8 cellular contexts compared by ENCODE assay signal in genomic region chr17:49414271-49414621, GRCh38. TPM values are rescaled to one million over a fixed set of nuclear protein-coding genes. Genes with fewer than 3 reads are reported as not detected.
A peak's percentile ranks its signal among the peaks of the same experiment; 100 is the strongest.
DNase-seq lines count a peak whose midpoint lies in the region; ATAC-seq and TF ChIP-seq lines count a peak whose summit lies in the region.

No MANE protein-coding gene starts in this region.

- H3K9ac ChIP-seq in OCI-LY1 (ENCODE audit: low read length), result peak overlapping the region; percentile 76
- peak overlapping the region; percentile 75 for H3K9ac ChIP-seq in trophoblast cell (ENCODE audit: low read length)

- H4K20me1 ChIP-seq in OCI-LY1 (ENCODE audit: insufficient read depth, low read length), result no peaks in the 10 kb centered on the region

- no peaks in the 10 kb centered on the region for H3K27me3 ChIP-seq in OCI-LY1 (ENCODE audit: insufficient read depth, low read length)
- no peaks in the 10 kb centered on the region for H3K27me3 ChIP-seq in trophoblast cell (ENCODE audit: insufficient read depth, low read length)

- H2AFZ ChIP-seq in OCI-LY1 (ENCODE audit: low read length) (no peak overlapping the region), trophoblast cell (ENCODE audit: insufficient read depth, low read length, poor library complexity) (peak overlapping the region; percentile 64)

- no peak overlapping the region for H2AK5ac ChIP-seq in trophoblast cell (ENCODE audit: low read length)

- no peak overlapping the region for H3K27ac ChIP-seq in OCI-LY1 (ENCODE audit: low read depth, low read length, poor library complexity, severe bottlenecking)
- H3K27ac ChIP-seq in trophoblast cell (ENCODE audit: low read depth, low read length), result no peak overlapping the region

- peak overlapping the region; percentile 34 for H3K4ac ChIP-seq in trophoblast cell (ENCODE audit: low read depth, low read length)

- H3K79me2 ChIP-seq in OCI-LY1 (ENCODE audit: insufficient read depth, low read length) (peaks cover 8% of the 10 kb centered on the region; the same call in 1 of the 2 replicates), trophoblast cell (ENCODE audit: control insufficient read depth, insufficient read depth, low read length, poor library complexity) (peaks cover 2% of the 10 kb centered on the region)

- H4K91ac ChIP-seq in trophoblast cell (ENCODE audit: low read depth, low read length), result peak overlapping the region; percentile 46

- peak overlapping the region; percentile 90 for H4K8ac ChIP-seq in trophoblast cell (ENCODE audit: low read depth, low read length)

- no peaks in the 10 kb centered on the region for H3F3A ChIP-seq in OCI-LY1 (ENCODE audit: insufficient read depth, low read length)

- peak; percentile 22 for ATAC-seq in esophagus mucosa

- H3K36me3 ChIP-seq in OCI-LY1 (ENCODE audit: insufficient read depth, low read length), result peaks cover 39% of the 10 kb centered on the region
- peaks cover 16 to 32% of the 10 kb centered on the region in 2 experiments for H3K36me3 ChIP-seq in trophoblast cell (ENCODE audit: control insufficient read depth in 1 of 2, insufficient read depth in 2 of 2, low read length in 2 of 2)

- peak overlapping the region; percentile 81 for H3K4me2 ChIP-seq in OCI-LY1 (ENCODE audit: low read length)
- H3K4me2 ChIP-seq in trophoblast cell (ENCODE audit: low read length), result peak overlapping the region; percentile 84

- H3K23ac ChIP-seq in trophoblast cell (ENCODE audit: low read length), result no peak overlapping the region

- in situ Hi-C loops in KBM-7 (cut with MboI; ENCODE audit: low pct_unique_long_range_greater_than_20kb, low sequenced_read_pairs), result no loop called here

- peak; percentile 32 for DNase-seq in ELR (ENCODE audit: low read depth)
- DNase-seq in trophoblast cell, result peak in 1 of 2 donors; percentile 19
- no peak for DNase-seq in KBM-7
- no peak for DNase-seq in activated gamma-delta T cell (lab: John Stamatoyannopoulos, UW)
- no peak for DNase-seq in activated CD4-positive, alpha-beta T cell treated with anti-CD3 and anti-CD28 coated beads for 4 hours
- no peak for DNase-seq in Ammon's horn (ENCODE audit: low spot score)

- no peak overlapping the region for H2BK5ac ChIP-seq in trophoblast cell (ENCODE audit: low read depth, low read length, poor library complexity)

- H3K4me3 ChIP-seq in OCI-LY1 (ENCODE audit: low read depth, low read length, poor library complexity, severe bottlenecking) (peak overlapping the region; percentile 78), trophoblast cell (ENCODE audit: low read depth, low read length) (peak overlapping the region; percentile 88)

- H3K9me2 ChIP-seq in OCI-LY1 (ENCODE audit: low read depth, low read length), result no peaks in the 10 kb centered on the region

- H2BK120ac ChIP-seq in trophoblast cell (ENCODE audit: insufficient read depth, low read length, poor library complexity), result no peak overlapping the region

- H3K4me1 ChIP-seq in OCI-LY1 (ENCODE audit: insufficient read depth, low read length, severe bottlenecking) (peaks cover 15% of the 10 kb centered on the region), trophoblast cell (ENCODE audit: control insufficient read depth in 1 of 2, insufficient read depth in 2 of 2, low read length in 2 of 2) (peaks cover 2 to 4% of the 10 kb centered on the region in 2 experiments)

- H3K18ac ChIP-seq in trophoblast cell (ENCODE audit: low read length), result no peak overlapping the region

- no peaks in the 10 kb centered on the region for H3K9me3 ChIP-seq in OCI-LY1 (ENCODE audit: low read length)
- no peaks in the 10 kb centered on the region for H3K9me3 ChIP-seq in trophoblast cell (ENCODE audit: insufficient read depth, low read depth, low read length)

- H3K79me1 ChIP-seq in trophoblast cell (ENCODE audit: low read length), result no peaks in the 10 kb centered on the region

- WGBS in trophoblast cell (ENCODE audit: extremely low coverage, insufficient coverage, insufficient read length), result no CpG with 5 or more reads among the region's 10 CpGs

- H3K14ac ChIP-seq in trophoblast cell (ENCODE audit: low read length), result no peak overlapping the region

- H4K12ac ChIP-seq in trophoblast cell (ENCODE audit: low read depth, low read length), result no peak overlapping the region

- H2BK12ac ChIP-seq in trophoblast cell (ENCODE audit: low read length), result no peak overlapping the region

- TF ChIP-seq CTCF in OCI-LY1 (IDR thresholded peaks at IDR 0.05; ENCODE audit: low read length), result no peak

RNA-seq across cellular contexts. Expression of gene PHB1, which starts 0.4 kb away (rescaled TPM):
- total RNA-seq in esophagus mucosa, result 141 TPM
- 87.0 and 88.6 TPM in 2 replicates for polyA plus RNA-seq in trophoblast cell (2013)

RNA-seq across cellular contexts. Expression of gene ZNF652, which starts 52.2 kb away (rescaled TPM):
- total RNA-seq in esophagus mucosa, result 10.9 TPM
- 16.8 and 16.9 TPM in 2 replicates for polyA plus RNA-seq in trophoblast cell (2013)
